ENCODE assay signal across 8 cellular contexts in the genomic region with DNA sequence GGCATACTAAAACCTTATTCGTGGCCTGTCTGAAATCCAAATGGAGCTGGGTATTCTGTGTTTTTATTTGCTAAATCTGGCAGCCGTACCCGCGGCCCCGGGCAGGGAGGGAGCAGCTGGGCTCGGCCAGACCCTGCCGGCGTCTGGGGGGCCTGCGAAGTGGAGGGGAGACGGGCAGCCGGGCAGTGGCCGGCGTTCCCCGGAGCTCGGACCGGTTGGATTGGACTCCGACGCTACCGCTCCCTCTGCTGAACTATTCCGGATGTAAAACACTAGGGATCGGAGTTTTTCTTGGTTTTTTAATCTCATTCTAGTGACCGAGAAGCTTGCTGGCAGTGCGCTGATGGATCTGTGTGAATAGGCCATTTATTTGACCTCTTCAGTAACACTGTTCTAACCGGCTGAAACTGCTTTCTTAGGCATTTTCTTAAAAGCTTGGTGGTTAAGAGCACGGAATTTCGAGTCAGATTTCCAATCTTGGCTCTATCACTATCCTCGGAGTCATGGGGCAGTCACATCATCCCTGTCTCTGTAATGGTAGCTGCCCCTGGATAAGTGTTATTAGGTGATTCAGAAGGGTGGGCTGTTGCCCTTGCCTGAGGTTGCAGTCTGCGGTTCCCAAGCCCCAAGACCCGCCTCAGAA. TPM values are rescaled to one million over a fixed set of nuclear protein-coding genes. Genes with fewer than 3 reads are reported as not detected.
DNase-seq lines count a peak whose midpoint lies in the region; ATAC-seq and TF ChIP-seq lines count a peak whose summit lies in the region.

No MANE protein-coding gene starts in this region.

- peaks cover 35% of the 10 kb centered on the region for H3K4me1 ChIP-seq in neuron (ENCODE audit: insufficient read depth, low read length)

- no peak for TF ChIP-seq CTCF in WI38 (IDR thresholded peaks at IDR 0.05; ENCODE audit: low read depth, low read length)
- no peak for TF ChIP-seq CTCF in fibroblast of villous mesenchyme (IDR thresholded peaks at IDR 0.05; ENCODE audit: insufficient read depth, low read depth, low read length)

- H3K27me3 ChIP-seq in neuron (ENCODE audit: insufficient read depth, low read length): no peaks in the 10 kb centered on the region

- peaks cover 37% of the 10 kb centered on the region for H3K36me3 ChIP-seq in neuron (ENCODE audit: insufficient read depth, low read length)

- peak; percentile 8 for ATAC-seq in HG03064 (IDR thresholded peaks at IDR 0.05; ENCODE audit: low read depth, unreplicated experiment)
- ATAC-seq in GM21447 (IDR thresholded peaks at IDR 0.05; ENCODE audit: unreplicated experiment): no peak
- no peak for ATAC-seq in HG02798 (IDR thresholded peaks at IDR 0.05; ENCODE audit: poor library complexity, unreplicated experiment)
- no peak for ATAC-seq in GM19023 (IDR thresholded peaks at IDR 0.05; ENCODE audit: unreplicated experiment)

- no peaks in the 10 kb centered on the region for H3K9me3 ChIP-seq in neuron (ENCODE audit: low read length)

- peak overlapping the region; percentile 81 for H2AFZ ChIP-seq in neuron (ENCODE audit: low read depth, low read length)

- H3K4me3 ChIP-seq in WI38 (ENCODE audit: low read depth, low read length): peak overlapping the region; percentile 79
- peak overlapping the region; percentile 88 for H3K4me3 ChIP-seq in fibroblast of villous mesenchyme (ENCODE audit: low read depth, low read length)
- peak overlapping the region; percentile 80 for H3K4me3 ChIP-seq in neuron (ENCODE audit: low read length)

- DNase-seq in GM03348 (ENCODE audit: low spot score) (peak; percentile 64), fibroblast of villous mesenchyme (ENCODE audit: low read depth) (peak; percentile 59)

RNA-seq across cellular contexts. Expression of a gene that starts 0.7 kb away (rescaled TPM):
- 30.6 and 46.2 TPM in 2 replicates for total RNA-seq in fibroblast of villous mesenchyme

RNA-seq across cellular contexts. Expression of a gene that starts 0.8 kb away (rescaled TPM):
- total RNA-seq in fibroblast of villous mesenchyme: 12.6 and 19.0 TPM in 2 replicates
